Comparison of ENCODE assay signal across 26 cellular contexts in genomic region chr3:81303326-81303725, GRCh38.
"Had no signal": no experiment of that assay in that cellular context is flagged by ENCODE, and none has a peak within 500 bp of the region (broad histone marks: within the 10 kb centered on the region; RNA-seq: fewer than 3 reads in every experiment).

No MANE protein-coding gene starts in this region.

- ATAC-seq: activated CD4-positive, CD25-positive, alpha-beta regulatory T cell treated with anti-CD3 and anti-CD28 coated beads, Interleukin-2, amount 50 U/mL, for 24 hours; activated CD8-positive, alpha-beta T cell treated with anti-CD3 and anti-CD28 coated beads for 36 hours; activated naive CD8-positive, alpha-beta T cell treated with anti-CD3 and anti-CD28 coated beads, Interleukin-2, amount 50 U/mL, for 24 hours; activated T-cell treated with anti-CD3 and anti-CD28 coated beads, Interleukin-2, amount 50 U/mL, for 4 hours; activated T-helper 17 cell treated with anti-CD3 and anti-CD28 coated beads, Interleukin-2, amount 50 U/mL, for 72 hours; body of pancreas; gastroesophageal sphincter; heart right ventricle had no signal

- DNase-seq: activated B cell treated with CpG ODN at 0.5 μM for 24 hours; activated CD4-positive, alpha-beta T cell treated with anti-CD3 and anti-CD28 coated beads for 48 hours; activated CD4-positive, alpha-beta T cell treated with anti-CD3 and anti-CD28 coated beads, Interleukin-2, amount 50 U/mL, for 1 hour; activated CD4-positive, alpha-beta T cell treated with anti-CD3 and anti-CD28 coated beads, Interleukin-2, amount 50 U/mL, for 48 hours; activated CD8-positive, alpha-beta memory T cell treated with anti-CD3 and anti-CD28 coated beads for 24 hours; activated CD8-positive, alpha-beta T cell treated with anti-CD3 and anti-CD28 coated beads for 36 hours; activated effector memory CD4-positive, alpha-beta T cell treated with Interleukin-2 at 50 U/mL for 16 hours; activated gamma-delta T cell treated with Interleukin-2 at 50 U/mL for 16 hours; activated naive CD4-positive, alpha-beta T cell treated with anti-CD3 and anti-CD28 coated beads, Interleukin-2, amount 50 U/mL, for 16 hours; activated naive CD4-positive, alpha-beta T cell treated with Interleukin-2 at 50 U/mL for 16 hours; activated naive CD8-positive, alpha-beta T cell treated with anti-CD3 and anti-CD28 coated beads, Interleukin-2, amount 50 U/mL, for 24 hours; activated T-cell treated with anti-CD3 and anti-CD28 coated beads, Interleukin-2, amount 50 U/mL, for 4 hours; adrenal gland; amygdala; aorta; body of pancreas; caudate nucleus; colonic mucosa; effector CD8-positive, alpha-beta T cell; esophagus squamous epithelium; foreskin melanocyte; heart right ventricle; T-helper 2 cell had no signal
